7 cellular contexts compared by ENCODE assay signal in genomic region chr20:28603218-28603577, GRCh38.
DNase-seq lines count a peak whose midpoint lies in the region; FAIRE-seq and TF ChIP-seq lines count a peak whose summit lies in the region.
"Not testable (repeated sequence)": the region's sequence is repeated elsewhere in the genome, so short reads cannot be mapped to it uniquely, and the experiment has no call there.

No MANE protein-coding gene starts in this region.

- H3K27ac ChIP-seq in SJSA1 (peak overlapping the region; percentile 41; the same call in 1 of the 2 replicates), dorsolateral prefrontal cortex (peak overlapping the region in 24 of 59 donors; percentile 17 to 82 (median 54)), right atrium auricular region (peak overlapping the region; percentile 50 to 83), small intestine (ENCODE audit: low read depth in 1 of 2, low read length in 1 of 2) (peak overlapping the region in 1 of 2 donors; percentile 93)

- DNase-seq in GM12865 (ENCODE audit: low read depth); SJSA1 (ENCODE audit: low read depth in 1 of 2, low spot score in 2 of 2); activated naive CD4-positive, alpha-beta T cell treated with anti-CD3 and anti-CD28 coated beads, Interleukin-2, amount 10 ng/mL, durations not matched to agents 7 days and 5 days; dorsolateral prefrontal cortex; right atrium auricular region (ENCODE audit: low spot score); small intestine: not testable (repeated sequence)

- H3K9me3 Mint-ChIP-seq in activated naive CD4-positive, alpha-beta T cell treated with anti-CD3 and anti-CD28 coated beads, Interleukin-2, amount 10 ng/mL, durations not matched to agents 7 days and 5 days, result not testable (repeated sequence)

- peak overlapping the region; percentile 87 for H3K4me3 Mint-ChIP-seq in activated naive CD4-positive, alpha-beta T cell treated with anti-CD3 and anti-CD28 coated beads, Interleukin-2, amount 10 ng/mL, durations not matched to agents 7 days and 5 days

- 64 to 81% (median 78%) methylated on average over 17 of the region's 17 CpGs for WGBS in small intestine, 3 donors

- FAIRE-seq in small intestine (lab: Jason Lieb, UNC), result not testable (repeated sequence)

- H3K9me3 ChIP-seq in SJSA1 (replicated peaks); right atrium auricular region; mucosa of stomach (ENCODE audit: control insufficient read depth, low read length); small intestine (ENCODE audit: control insufficient read depth, low read depth): not testable (repeated sequence)

- intact Hi-C loops in dorsolateral prefrontal cortex (cut with DNase I), result not testable (repeated sequence)

- peak overlapping the region; percentile 12 for H3K27ac Mint-ChIP-seq in activated naive CD4-positive, alpha-beta T cell treated with anti-CD3 and anti-CD28 coated beads, Interleukin-2, amount 10 ng/mL, durations not matched to agents 7 days and 5 days

- H3K9ac ChIP-seq in mucosa of stomach (ENCODE audit: low read length), result not testable (repeated sequence)

- TF ChIP-seq CTCF in GM12865 (IDR thresholded peaks at IDR 0.05; ENCODE audit: insufficient read depth, low read depth, low read length, missing control alignments); dorsolateral prefrontal cortex (IDR thresholded peaks at IDR 0.05 in 54 of 56, conservative IDR thresholded peaks at IDR 0.05 in 2 of 56; ENCODE audit: low read depth in 1 of 56, partially characterized antibody in 56 of 56); right atrium auricular region (IDR thresholded peaks at IDR 0.05): not testable (repeated sequence)

- not testable (repeated sequence) for H3K4me1 ChIP-seq in SJSA1 (replicated peaks); right atrium auricular region; mucosa of stomach (ENCODE audit: control insufficient read depth, insufficient read depth, low read length); small intestine (ENCODE audit: control insufficient read depth in 2 of 2, insufficient read depth in 1 of 2, low read depth in 1 of 2, low read length in 1 of 2)

- H3K4me1 Mint-ChIP-seq in activated naive CD4-positive, alpha-beta T cell treated with anti-CD3 and anti-CD28 coated beads, Interleukin-2, amount 10 ng/mL, durations not matched to agents 7 days and 5 days, result peaks cover 17% of the 10 kb centered on the region

- not testable (repeated sequence) for H3K36me3 ChIP-seq in SJSA1; right atrium auricular region; mucosa of stomach (ENCODE audit: control insufficient read depth, insufficient read depth, low read length); small intestine (ENCODE audit: control insufficient read depth in 2 of 2, insufficient read depth in 2 of 2, low read length in 2 of 2)

- H3K36me3 Mint-ChIP-seq in activated naive CD4-positive, alpha-beta T cell treated with anti-CD3 and anti-CD28 coated beads, Interleukin-2, amount 10 ng/mL, durations not matched to agents 7 days and 5 days, result not testable (repeated sequence)

- H3K27me3 Mint-ChIP-seq in activated naive CD4-positive, alpha-beta T cell treated with anti-CD3 and anti-CD28 coated beads, Interleukin-2, amount 10 ng/mL, durations not matched to agents 7 days and 5 days, result not testable (repeated sequence)

- CTCF ChIA-PET in activated naive CD4-positive, alpha-beta T cell treated with anti-CD3 and anti-CD28 coated beads, Interleukin-2, amount 10 ng/mL, durations not matched to agents 7 days and 5 days (lab: Charles Lee), result interaction anchor here (1.0 to 1.4 kb wide), 2 partner anchors 9 to 26 kb away, joined by 3 to 4 read pairs; no protein-coding TSS in a partner anchor

- H3K4me3 ChIP-seq in GM12865 (ENCODE audit: low read depth, low read length) (peak overlapping the region; percentile 63), SJSA1 (peak overlapping the region; percentile 44), dorsolateral prefrontal cortex (peak overlapping the region in 57 of 59 donors; percentile 36 to 94 (median 73)), right atrium auricular region (peak overlapping the region in 1 of 2 donors; percentile 67), mucosa of stomach (ENCODE audit: low read length) (peak overlapping the region; percentile 31), small intestine (ENCODE audit: low read depth in 1 of 2, low read length in 2 of 2) (peak overlapping the region; percentile 48 to 81)

- H3K27me3 ChIP-seq in SJSA1 (replicated peaks); dorsolateral prefrontal cortex; right atrium auricular region; mucosa of stomach (ENCODE audit: control insufficient read depth, insufficient read depth, low read length); small intestine (ENCODE audit: control insufficient read depth in 2 of 2, insufficient read depth in 2 of 2, low read length in 2 of 2): not testable (repeated sequence)
